In genomic region chr17:28750178-28751047, GRCh38 we compare ENCODE assay signal across 8 cellular contexts. TPM values are rescaled to one million over a fixed set of nuclear protein-coding genes. Genes with fewer than 3 reads are reported as not detected.
A peak's percentile ranks its signal among the peaks of the same experiment; 100 is the strongest.
DNase-seq lines count a peak whose midpoint lies in the region; ATAC-seq, FAIRE-seq and TF ChIP-seq lines count a peak whose summit lies in the region.

No MANE protein-coding gene starts in this region.

- peak overlapping the region; percentile 43 for H3K27ac ChIP-seq in keratinocyte (ENCODE audit: control insufficient read depth, insufficient read depth, low read length)

- ATAC-seq in GM18517 (IDR thresholded peaks at IDR 0.05; ENCODE audit: unreplicated experiment) (peak; percentile 67), HG03159 (IDR thresholded peaks at IDR 0.05; ENCODE audit: unreplicated experiment) (peak; percentile 58)

- DNase-seq in A172 (ENCODE audit: low spot score) = peak; percentile 92
- DNase-seq in NCI-H345 treated with DMSO at 0.1 percent for 48 hours (lab: John Stamatoyannopoulos, UW; ENCODE audit: unreplicated experiment) = peak; percentile 78
- DNase-seq in activated CD4-positive, CD25-positive, alpha-beta regulatory T cell (lab: John Stamatoyannopoulos, UW) = peak; percentile 71 to 83 (median 75)
- peak; percentile 85 for DNase-seq in bronchial epithelial cell (ENCODE audit: low read depth)
- no peak for DNase-seq in keratinocyte (ENCODE audit: low read depth, low spot score)
- peak; percentile 72 to 81 for DNase-seq in stimulated activated CD4-positive, alpha-beta T cell treated with anti-CD3 and anti-CD28 coated beads, Interleukin-15, amount 100 ng/mL, for 1 hour (ENCODE audit: low read depth in 1 of 2, low spot score in 1 of 2)

- peaks cover 42% of the 10 kb centered on the region for H4K20me1 ChIP-seq in keratinocyte (ENCODE audit: control insufficient read depth, extremely low read depth, insufficient read depth, low read length)

- H3K4me1 ChIP-seq in keratinocyte (ENCODE audit: control insufficient read depth, extremely low read depth, insufficient read depth, low read length) = peaks cover 30% of the 10 kb centered on the region

- H3K27me3 ChIP-seq in bronchial epithelial cell (ENCODE audit: control insufficient read depth, insufficient read depth, low read length) (no peaks in the 10 kb centered on the region), keratinocyte (ENCODE audit: control insufficient read depth, extremely low read depth, insufficient read depth, low read length) (no peaks in the 10 kb centered on the region)

- no peaks in the 10 kb centered on the region for H3K9me3 ChIP-seq in keratinocyte (ENCODE audit: control insufficient read depth, low read depth, low read length)

- peaks cover 7% of the 10 kb centered on the region for H3K9me1 ChIP-seq in keratinocyte (ENCODE audit: control insufficient read depth, extremely low read depth, insufficient read depth, low read length)

- dilution Hi-C loops in keratinocyte (cut with MboI; ENCODE audit: extremely low pct_ligation_motif_present, low sequenced_read_pairs) = no loop called here

- H3K36me3 ChIP-seq in bronchial epithelial cell (ENCODE audit: control insufficient read depth, insufficient read depth, low read length) = peaks cover 33% of the 10 kb centered on the region
- H3K36me3 ChIP-seq in keratinocyte (ENCODE audit: control insufficient read depth in 2 of 2, extremely low read depth in 1 of 2, insufficient read depth in 2 of 2, low read length in 2 of 2) = peaks cover 39 to 50% of the 10 kb centered on the region in 2 experiments

- FAIRE-seq in bronchial epithelial cell (lab: Jason Lieb, UNC) (no peak), keratinocyte (lab: Jason Lieb, UNC) (peak; percentile 34)

- H3K4me2 ChIP-seq in keratinocyte (ENCODE audit: control insufficient read depth, extremely low read depth, insufficient read depth, low read depth, low read length) = peak overlapping the region; percentile 3

- H3K9ac ChIP-seq in keratinocyte (ENCODE audit: control insufficient read depth, extremely low read depth, insufficient read depth, low read length) = peak overlapping the region; percentile 18

- TF ChIP-seq CTCF in bronchial epithelial cell (IDR thresholded peaks at IDR 0.05; ENCODE audit: insufficient read depth, low read length, severe bottlenecking) = peak; percentile 99
- TF ChIP-seq CTCF in keratinocyte (optimal IDR thresholded peaks at IDR 0.05 in 1 of 3, IDR thresholded peaks at IDR 0.05 in 1 of 3, conservative IDR thresholded peaks at IDR 0.05 in 1 of 3; ENCODE audit: extremely low read depth in 1 of 3, insufficient read depth in 2 of 3, low read length in 3 of 3) = peak; percentile 99 to 100 (median 99)

- no peak overlapping the region for H3K4me3 ChIP-seq in bronchial epithelial cell (ENCODE audit: low read depth, low read length)
- H3K4me3 ChIP-seq in keratinocyte (ENCODE audit: control insufficient read depth in 2 of 3, extremely low read depth in 1 of 3, insufficient read depth in 2 of 3, low read depth in 1 of 3, low read length in 3 of 3) = no peak overlapping the region

- H2AFZ ChIP-seq in keratinocyte (ENCODE audit: control insufficient read depth, low read length) = no peak overlapping the region

- peaks cover 50% of the 10 kb centered on the region for H3K79me2 ChIP-seq in keratinocyte (ENCODE audit: control insufficient read depth, insufficient read depth, low read length)

RNA-seq across cellular contexts. Expression of gene TRAF4, which starts 6.6 kb away (rescaled TPM):
- total RNA-seq in A172 (2014; rRNA removed; shearing (Covaris generic)) = 75.5 and 90.6 TPM in 2 replicates
- total RNA-seq in bronchial epithelial cell = 32.0 and 36.6 TPM in 2 replicates
- 57.3 to 69.4 TPM (median 60.5 TPM) in 3 replicates for polyA plus RNA-seq in keratinocyte
- polyA plus RNA-seq in keratinocyte (2011; ENCODE audit: low read depth) = 12.1 TPM
- polyA plus RNA-seq in keratinocyte (2011; cell fraction: cytosol; rRNA removed) = 34.2 and 49.5 TPM in 2 replicates
- polyA plus RNA-seq in keratinocyte (2011; cell fraction: nucleus; rRNA removed) = 136 and 156 TPM in 2 replicates
- polyA plus RNA-seq in keratinocyte (2012; ENCODE audit: low replicate concordance) = 29.3 and 55.3 TPM in 2 replicates
- 78.9 to 246 TPM (median 103 TPM) in 3 replicates for polyA minus RNA-seq in keratinocyte
- 74.6 TPM for polyA minus RNA-seq in keratinocyte (2011; cell fraction: cytosol; rRNA and poly(A)+ RNA removed)
- 85.4 and 89.2 TPM in 2 replicates for polyA minus RNA-seq in keratinocyte (2011; cell fraction: nucleus; rRNA and poly(A)+ RNA removed)

RNA-seq across cellular contexts. Expression of gene NEK8, which starts 21.8 kb away (rescaled TPM):
- total RNA-seq in A172 (2014; rRNA removed; shearing (Covaris generic)) = 1.5 and 2.5 TPM in 2 replicates
- 3.1 and 3.2 TPM in 2 replicates for total RNA-seq in bronchial epithelial cell
- polyA plus RNA-seq in keratinocyte = 4.1 to 6.2 TPM (median 4.3 TPM) in 3 replicates
- 0.17 TPM for polyA plus RNA-seq in keratinocyte (2011; ENCODE audit: low read depth)
- polyA plus RNA-seq in keratinocyte (2011; cell fraction: cytosol; rRNA removed) = 2.1 and 3.0 TPM in 2 replicates
- 12.1 and 12.5 TPM in 2 replicates for polyA plus RNA-seq in keratinocyte (2011; cell fraction: nucleus; rRNA removed)
- 0.80 and 2.6 TPM in 2 replicates for polyA plus RNA-seq in keratinocyte (2012; ENCODE audit: low replicate concordance)
- polyA minus RNA-seq in keratinocyte = 7.7 to 9.8 TPM (median 9.6 TPM) in 3 replicates
- 2.3 TPM for polyA minus RNA-seq in keratinocyte (2011; cell fraction: cytosol; rRNA and poly(A)+ RNA removed)
- polyA minus RNA-seq in keratinocyte (2011; cell fraction: nucleus; rRNA and poly(A)+ RNA removed) = 3.7 and 5.8 TPM in 2 replicates

RNA-seq across cellular contexts. Expression of gene TLCD1, which starts 24.4 kb away (rescaled TPM):
- total RNA-seq in A172 (2014; rRNA removed; shearing (Covaris generic)) = 3.3 and 3.9 TPM in 2 replicates
- total RNA-seq in bronchial epithelial cell = 6.5 and 7.4 TPM in 2 replicates
- polyA plus RNA-seq in keratinocyte = 12.0 to 14.7 TPM (median 14.0 TPM) in 3 replicates
- 1.1 TPM for polyA plus RNA-seq in keratinocyte (2011; ENCODE audit: low read depth)
- polyA plus RNA-seq in keratinocyte (2011; cell fraction: cytosol; rRNA removed) = 11.8 and 15.0 TPM in 2 replicates
- polyA plus RNA-seq in keratinocyte (2011; cell fraction: nucleus; rRNA removed) = 9.3 and 9.5 TPM in 2 replicates
- 12.2 and 12.6 TPM in 2 replicates for polyA plus RNA-seq in keratinocyte (2012; ENCODE audit: low replicate concordance)
- polyA minus RNA-seq in keratinocyte = 12.0 to 13.8 TPM (median 13.1 TPM) in 3 replicates
- polyA minus RNA-seq in keratinocyte (2011; cell fraction: cytosol; rRNA and poly(A)+ RNA removed) = 8.8 TPM
- polyA minus RNA-seq in keratinocyte (2011; cell fraction: nucleus; rRNA and poly(A)+ RNA removed) = 3.4 and 8.8 TPM in 2 replicates

RNA-seq across cellular contexts. Expression of gene RPL23A, which starts 30.6 kb away (rescaled TPM):
- 697 and 1,197 TPM in 2 replicates for total RNA-seq in A172 (2014; rRNA removed; shearing (Covaris generic))
- total RNA-seq in bronchial epithelial cell = 928 and 1,097 TPM in 2 replicates
- 976 to 1,971 TPM (median 1,096 TPM) in 3 replicates for polyA plus RNA-seq in keratinocyte
- 1,360 TPM for polyA plus RNA-seq in keratinocyte (2011; ENCODE audit: low read depth)
- polyA plus RNA-seq in keratinocyte (2011; cell fraction: cytosol; rRNA removed) = 1,303 and 1,911 TPM in 2 replicates
- polyA plus RNA-seq in keratinocyte (2011; cell fraction: nucleus; rRNA removed) = 362 and 498 TPM in 2 replicates
- 1,164 and 2,033 TPM in 2 replicates for polyA plus RNA-seq in keratinocyte (2012; ENCODE audit: low replicate concordance)
- 118 to 1,597 TPM (median 833 TPM) in 3 replicates for polyA minus RNA-seq in keratinocyte
- polyA minus RNA-seq in keratinocyte (2011; cell fraction: cytosol; rRNA and poly(A)+ RNA removed) = 861 TPM
- polyA minus RNA-seq in keratinocyte (2011; cell fraction: nucleus; rRNA and poly(A)+ RNA removed) = 131 and 202 TPM in 2 replicates

RNA-seq across cellular contexts. Expression of gene RAB34, which starts 32.7 kb away (rescaled TPM):
- total RNA-seq in A172 (2014; rRNA removed; shearing (Covaris generic)) = 246 and 286 TPM in 2 replicates
- 42.5 and 68.7 TPM in 2 replicates for total RNA-seq in bronchial epithelial cell
- polyA plus RNA-seq in keratinocyte = 115 to 180 TPM (median 134 TPM) in 3 replicates
- 26.8 TPM for polyA plus RNA-seq in keratinocyte (2011; ENCODE audit: low read depth)
- polyA plus RNA-seq in keratinocyte (2011; cell fraction: cytosol; rRNA removed) = 119 and 128 TPM in 2 replicates
- polyA plus RNA-seq in keratinocyte (2011; cell fraction: nucleus; rRNA removed) = 105 TPM in 2 replicates
- 41.3 and 114 TPM in 2 replicates for polyA plus RNA-seq in keratinocyte (2012; ENCODE audit: low replicate concordance)
- 125 to 177 TPM (median 135 TPM) in 3 replicates for polyA minus RNA-seq in keratinocyte
- polyA minus RNA-seq in keratinocyte (2011; cell fraction: cytosol; rRNA and poly(A)+ RNA removed) = 104 TPM
- polyA minus RNA-seq in keratinocyte (2011; cell fraction: nucleus; rRNA and poly(A)+ RNA removed) = 23.2 and 26.4 TPM in 2 replicates
